ENCODE assay signal across 9 cellular contexts in the genomic region with DNA sequence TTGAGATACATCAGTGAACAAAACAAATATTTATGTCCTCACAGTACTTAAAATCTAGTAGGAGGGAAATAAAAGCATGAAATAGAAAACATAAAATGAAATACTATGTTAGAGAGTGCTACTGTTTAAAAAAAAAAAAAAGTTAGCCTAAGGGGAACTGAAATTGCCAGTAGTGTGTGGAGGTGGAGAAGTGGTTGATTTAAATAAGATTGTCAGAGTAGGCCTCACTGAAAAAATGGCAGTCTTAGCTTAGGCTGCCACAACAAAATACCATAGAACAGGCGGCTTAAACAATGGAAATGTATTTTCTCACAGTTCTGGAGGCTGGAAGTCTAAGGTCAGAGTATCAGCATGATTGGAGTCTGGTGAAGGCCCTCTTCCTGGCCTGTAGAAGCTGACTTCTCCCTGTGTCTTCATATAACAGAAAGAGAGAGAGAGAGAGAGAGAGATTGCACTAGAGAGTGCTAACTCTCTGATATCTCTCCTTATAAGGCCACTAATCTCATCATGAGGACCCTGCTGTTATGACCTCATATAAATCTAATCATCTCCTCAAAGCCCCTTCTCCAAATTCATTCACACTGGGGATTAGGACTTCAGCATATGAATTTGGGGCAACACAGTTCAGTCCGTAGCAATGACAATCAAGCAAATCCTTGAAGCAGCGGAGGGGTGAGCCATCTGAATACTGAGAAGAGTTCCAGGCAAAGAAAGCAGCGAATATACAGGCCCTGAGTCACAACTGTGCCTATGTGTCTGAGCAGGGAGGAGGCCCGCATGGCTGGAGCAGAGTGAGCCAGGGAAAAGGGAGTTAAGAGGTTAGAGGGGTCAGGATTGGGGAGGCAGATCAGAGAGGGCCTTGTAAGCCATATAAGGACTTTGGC. TPM values are rescaled to one million over a fixed set of nuclear protein-coding genes. Genes with fewer than 3 reads are reported as not detected.
DNase-seq lines count a peak whose midpoint lies in the region; ATAC-seq, FAIRE-seq and TF ChIP-seq lines count a peak whose summit lies in the region.
"Had no signal": no experiment of that assay in that cellular context is flagged by ENCODE, and none has a peak within 500 bp of the region (broad histone marks: within the 10 kb centered on the region; RNA-seq: fewer than 3 reads in every experiment).

No MANE protein-coding gene starts in this region.

- peak overlapping the region; percentile 43 for H3K4me2 ChIP-seq in GM23248 (ENCODE audit: unreplicated experiment)

- H3K27me3 ChIP-seq in GM23248 (replicated peaks; ENCODE audit: insufficient read depth) (no peaks in the 10 kb centered on the region), tibial artery (no peaks in the 10 kb centered on the region), transverse colon (no peaks in the 10 kb centered on the region)

- no peak for TF ChIP-seq POLR2A in transverse colon (IDR thresholded peaks at IDR 0.05)

- H2AFZ ChIP-seq in GM23248, result peak overlapping the region; percentile 84

- H3K9me2 ChIP-seq in GM23248 (ENCODE audit: insufficient read depth), result no peaks in the 10 kb centered on the region

- WGBS in GM23248 (ENCODE audit: low coverage in 1 of 2, low lambda C conversion rate in 2 of 2, missing lambda C conversion rate in 2 of 2), 2 experiments, result 26 to 31% methylated on average over 5 of the region's 5 CpGs
- WGBS in transverse colon (ENCODE audit: low coverage in 1 of 2), 2 donors, result 77 to 80% methylated on average over 1 to 5 of the region's 5 CpGs

- no peak for TF ChIP-seq EP300 in transverse colon (IDR thresholded peaks at IDR 0.05; ENCODE audit: low read depth)

- no peaks in the 10 kb centered on the region for H4K20me1 ChIP-seq in GM23248 (ENCODE audit: insufficient read depth)

- peak; percentile 78 for FAIRE-seq in GM18507 (lab: Jason Lieb, UNC)

- DNase-seq in GM18507 (ENCODE audit: extremely low spot score, insufficient read length, low read depth), result no peak
- peak; percentile 92 for DNase-seq in GM23248
- DNase-seq in iris pigment epithelial cell (ENCODE audit: low read depth), result peak; percentile 34
- no peak for DNase-seq in tibial artery
- DNase-seq in NCI-H510A (lab: John Stamatoyannopoulos, UW), result no peak
- no peak for DNase-seq in transverse colon
- DNase-seq in central memory CD4-positive, alpha-beta T cell, result no peak
- DNase-seq: NK-92 treated with Interleukin-12 subunit alpha and Interleukin-12 subunit beta, amount 100 ng/mL, for 24 hours had no signal

- intact Hi-C loops in tibial artery (cut with DNase I; ENCODE audit: low total_unique reads), result no loop called here
- intact Hi-C loops in transverse colon (cut with DNase I; ENCODE audit: low total_unique reads), result no loop called here

- H3K79me2 ChIP-seq in GM23248 (ENCODE audit: insufficient read depth), result no peaks in the 10 kb centered on the region

- ATAC-seq in HG03565 (IDR thresholded peaks at IDR 0.05; ENCODE audit: unreplicated experiment), result peak; percentile 80

- H3F3A ChIP-seq in GM23248 (ENCODE audit: insufficient read depth), result peaks cover 21% of the 10 kb centered on the region

- H3K4me1 ChIP-seq in GM23248 (ENCODE audit: insufficient read depth) (peaks cover 22% of the 10 kb centered on the region), tibial artery (no peaks in the 10 kb centered on the region), transverse colon (no peaks in the 10 kb centered on the region)

- H3K9ac ChIP-seq in GM23248, result peak overlapping the region; percentile 69

- in situ Hi-C loops in GM23248 (cut with MboI), result no loop called here
- in situ Hi-C loops in transverse colon (cut with MboI; ENCODE audit: low pct_ligation_motif_present in 1 of 4, low pct_unique_long_range_greater_than_20kb in 1 of 4, low sequenced_read_pairs in 3 of 4), result no loop called here

- H3K27ac ChIP-seq in GM23248 (peak overlapping the region; percentile 88), tibial artery (no peak overlapping the region), transverse colon (no peak overlapping the region)

- H3K4me3 ChIP-seq in GM23248 (no peak overlapping the region), tibial artery (no peak overlapping the region), transverse colon (no peak overlapping the region)

- H3K9me3 ChIP-seq in GM23248 (ENCODE audit: low read depth) (no peaks in the 10 kb centered on the region), tibial artery (no peaks in the 10 kb centered on the region), transverse colon (no peaks in the 10 kb centered on the region)

- H3K36me3 ChIP-seq in GM23248 (ENCODE audit: low read depth), result no peaks in the 10 kb centered on the region
- no peaks in the 10 kb centered on the region for H3K36me3 ChIP-seq in tibial artery
- no peaks in the 10 kb centered on the region for H3K36me3 ChIP-seq in transverse colon

- TF ChIP-seq CTCF in tibial artery (IDR thresholded peaks at IDR 0.05) (no peak), transverse colon (IDR thresholded peaks at IDR 0.05) (no peak)

RNA-seq across cellular contexts. Expression of gene LRRC34, which starts 23.6 kb away (rescaled TPM):
- total RNA-seq in GM23248 (2014; rRNA removed; shearing (Covaris generic)), result 3.4 and 9.4 TPM in 2 replicates
- polyA plus RNA-seq in GM23248 (2016; fragmentation: Nextera tagmentation; extraction: Ambion mirVana), result 4.2 and 5.9 TPM in 2 replicates
- total RNA-seq in transverse colon, result 1 to 10 TPM in 2 of 4 donors, not detected in 2; 1.3 to 1.9 TPM

RNA-seq across cellular contexts. Expression of gene LRRIQ4, which starts 23.6 kb away (rescaled TPM):
- total RNA-seq in GM23248 (2014; rRNA removed; shearing (Covaris generic)), result not detected in 2 replicates
- not detected in 2 replicates for polyA plus RNA-seq in GM23248 (2016; fragmentation: Nextera tagmentation; extraction: Ambion mirVana)
- total RNA-seq in transverse colon, result not detected

RNA-seq across cellular contexts. Expression of gene LRRC31, which starts 33.4 kb away (rescaled TPM):
- total RNA-seq in GM23248 (2014; rRNA removed; shearing (Covaris generic)), result not detected in 2 replicates
- not detected in 2 replicates for polyA plus RNA-seq in GM23248 (2016; fragmentation: Nextera tagmentation; extraction: Ambion mirVana)
- 10 to 100 TPM; 18.0 to 67.6 (median 44.0) TPM for total RNA-seq in transverse colon

Comparison
In these comparisons a context has a peak if more than half of its experiments do, and no peak if none do; other contexts are left out.
1. DNase-seq: peak in GM23248 (single experiment) and iris pigment epithelial cell (single experiment); none in GM18507 (single experiment), tibial artery (0 of 2), NCI-H510A (single experiment), transverse colon (single experiment) and central memory CD4-positive, alpha-beta T cell (single experiment).
2. RNA of gene LRRC31, which starts 33.4 kb away (total RNA-seq): 18.0 to 67.6 TPM in transverse colon; not detected in GM23248; every median in the first group is over 10 times any median in the second.